16 cellular contexts compared by ENCODE assay signal in the genomic region with DNA sequence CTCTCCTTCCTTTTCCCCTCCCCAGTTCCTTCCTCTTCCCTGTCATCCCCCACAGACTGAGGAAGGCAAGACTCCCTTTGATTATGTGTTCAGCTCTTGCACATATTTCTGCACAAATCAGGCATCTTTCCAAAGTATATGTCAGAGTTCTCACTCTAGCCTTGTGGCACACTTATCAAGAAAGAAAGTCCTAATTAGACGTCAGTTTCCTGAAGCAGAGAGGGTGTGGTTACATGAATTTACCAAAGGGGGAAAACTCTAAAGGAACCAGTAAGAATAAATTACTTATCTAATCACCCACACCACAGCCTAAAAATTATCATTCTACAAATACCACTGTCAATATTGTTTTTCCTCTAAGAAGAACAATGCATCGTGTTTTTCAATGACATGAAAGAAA.
A peak's percentile ranks its signal among the peaks of the same experiment; 100 is the strongest.
DNase-seq lines count a peak whose midpoint lies in the region; ATAC-seq and TF ChIP-seq lines count a peak whose summit lies in the region.
"Had no signal": no experiment of that assay in that cellular context is flagged by ENCODE, and none has a peak within 500 bp of the region (broad histone marks: within the 10 kb centered on the region; RNA-seq: fewer than 3 reads in every experiment).

No MANE protein-coding gene starts in this region.

- peak overlapping the region; percentile 24 for H3K4me2 ChIP-seq in GM23338
- no peak overlapping the region for H3K4me2 ChIP-seq in Loucy (ENCODE audit: low read depth, low read length, poor library complexity, severe bottlenecking)

- H3K9me2 ChIP-seq in GM23338 (ENCODE audit: insufficient read depth) (no peaks in the 10 kb centered on the region), Loucy (replicated peaks; ENCODE audit: low read depth, low read length) (no peaks in the 10 kb centered on the region)

- no peak overlapping the region for H3K27ac ChIP-seq in GM23338 (ENCODE audit: low read depth)
- H3K27ac ChIP-seq: C4-2B had no signal

- H3K79me2 ChIP-seq in GM23338 (replicated peaks; ENCODE audit: insufficient read depth) (no peaks in the 10 kb centered on the region), Loucy (ENCODE audit: insufficient read depth, low read length) (no peaks in the 10 kb centered on the region)

- H3K36me3 ChIP-seq in GM23338 (ENCODE audit: insufficient read depth) (no peaks in the 10 kb centered on the region), Loucy (ENCODE audit: insufficient read depth, low read length) (no peaks in the 10 kb centered on the region), BE2C (no peaks in the 10 kb centered on the region)
- H3K36me3 ChIP-seq: HAP-1 had no signal

- no peaks in the 10 kb centered on the region for H3K27me3 ChIP-seq in GM23338 (ENCODE audit: insufficient read depth)
- no peaks in the 10 kb centered on the region for H3K27me3 ChIP-seq in Loucy (ENCODE audit: insufficient read depth, low read length, poor library complexity, severe bottlenecking)
- H3K27me3 ChIP-seq in BE2C = no peaks in the 10 kb centered on the region

- H4K20me1 ChIP-seq in GM23338 (replicated peaks; ENCODE audit: insufficient read depth) (no peaks in the 10 kb centered on the region; the same call in 1 of the 2 replicates), Loucy (ENCODE audit: insufficient read depth, low read length, poor library complexity, severe bottlenecking) (no peaks in the 10 kb centered on the region)

- H3K9me3 ChIP-seq in Loucy (ENCODE audit: insufficient read depth, low read depth, low read length) = no peaks in the 10 kb centered on the region
- no peaks in the 10 kb centered on the region for H3K9me3 ChIP-seq in BE2C
- H3K9me3 ChIP-seq: HAP-1 had no signal

- no peak overlapping the region for H3K9ac ChIP-seq in Loucy (ENCODE audit: low read depth, low read length, poor library complexity, severe bottlenecking)

- H3K4me3 ChIP-seq in GM23338 (no peak overlapping the region), Loucy (ENCODE audit: low read length, poor library complexity, severe bottlenecking) (no peak overlapping the region), BE2C (ENCODE audit: low read depth, low read length) (no peak overlapping the region)
- H3K4me3 ChIP-seq: GM12878, HAP-1 had no signal

- H3F3A ChIP-seq in GM23338 (replicated peaks; ENCODE audit: low read depth) = no peaks in the 10 kb centered on the region
- no peaks in the 10 kb centered on the region for H3F3A ChIP-seq in Loucy (ENCODE audit: low read depth)

- H3K36me3 Mint-ChIP-seq in GM23338 (ENCODE audit: low read depth) (no peaks in the 10 kb centered on the region), brain (no peaks in the 10 kb centered on the region)
- H3K36me3 Mint-ChIP-seq: CD4-positive, alpha-beta memory T cell had no signal

- H3K4me3 Mint-ChIP-seq in GM23338 (no peak overlapping the region), brain (peak overlapping the region in 4 of 5 experiments; percentile 24 to 94 (median 49))
- H3K4me3 Mint-ChIP-seq: B cell; CD4-positive, alpha-beta memory T cell; HFFc6 had no signal

- no peak overlapping the region for H3K27ac Mint-ChIP-seq in GM23338
- peak overlapping the region in 2 of 5 experiments; percentile 30 to 66 for H3K27ac Mint-ChIP-seq in brain
- H3K27ac Mint-ChIP-seq: B cell; CD4-positive, alpha-beta memory T cell; HFFc6 had no signal

- DNase-seq in NCI-H748 (lab: John Stamatoyannopoulos, UW; ENCODE audit: unreplicated experiment) (peak; percentile 31), NCI-H748 treated with DMSO at 0.1 percent for 48 hours (lab: John Stamatoyannopoulos, UW) (no peak), GM23338 (ENCODE audit: low spot score) (no peak), BE2C (no peak), NCI-H1436 (lab: John Stamatoyannopoulos, UW) (no peak)
- DNase-seq: CD4-positive, alpha-beta memory T cell; DMS79; GOT3; HFFc6 had no signal

- H3K27me3 Mint-ChIP-seq in GM23338 (ENCODE audit: insufficient read depth, low read depth, poor library complexity) (no peaks in the 10 kb centered on the region), brain (peaks cover 8% of the 10 kb centered on the region)

- H3K4me1 ChIP-seq in GM23338 (ENCODE audit: insufficient read depth) (peaks cover 35% of the 10 kb centered on the region), Loucy (ENCODE audit: insufficient read depth, low read length, poor library complexity, severe bottlenecking) (peaks cover 4% of the 10 kb centered on the region), BE2C (no peaks in the 10 kb centered on the region)

- H3K9me3 Mint-ChIP-seq in GM23338 = no peaks in the 10 kb centered on the region; the same call in 2 of the 3 replicates
- no peaks in the 10 kb centered on the region for H3K9me3 Mint-ChIP-seq in brain
- H3K9me3 Mint-ChIP-seq: CD4-positive, alpha-beta memory T cell had no signal

- H3K4me1 Mint-ChIP-seq in GM23338 (peaks cover 23% of the 10 kb centered on the region), brain (peaks cover 51% of the 10 kb centered on the region)
- H3K4me1 Mint-ChIP-seq: B cell had no signal

- H2AFZ ChIP-seq in GM23338 (no peak overlapping the region), Loucy (ENCODE audit: low read length) (0 out of 2 replicates have a peak overlapping the region, but pooled peaks have one; percentile 35)

- TF ChIP-seq CTCF in GM23338 (conservative IDR thresholded peaks at IDR 0.05; ENCODE audit: low read depth in 2 of 2) (no peak), Loucy (conservative IDR thresholded peaks at IDR 0.05; ENCODE audit: low read length) (no peak), brain (conservative IDR thresholded peaks at IDR 0.05) (no peak), BE2C (IDR thresholded peaks at IDR 0.05; ENCODE audit: low read depth, low read length) (no peak)

- no peak for ATAC-seq in GM23338
- no peak for ATAC-seq in GM21619 (IDR thresholded peaks at IDR 0.05; ENCODE audit: unreplicated experiment)
- ATAC-seq: GM12878 had no signal

TF ChIP-seq in GM23338, 12 proteins besides CTCF, POLR2A, EP300 and RAD21 (continues in another document):
- TF ChIP-seq EZH2 (IDR thresholded peaks at IDR 0.05; ENCODE audit: low read depth, unreplicated experiment) (no peak), REST (IDR thresholded peaks at IDR 0.05; ENCODE audit: unreplicated experiment) (no peak), EZH2phosphoT487 (IDR thresholded peaks at IDR 0.05; ENCODE audit: unreplicated experiment) (no peak), CREB1 (CRISPR knock-in tag; IDR thresholded peaks at IDR 0.05; ENCODE audit: low read depth) (no peak), ZNF114 (CRISPR knock-in tag; IDR thresholded peaks at IDR 0.05) (no peak), ZNF331 (CRISPR knock-in tag; IDR thresholded peaks at IDR 0.05; ENCODE audit: low read depth) (no peak)
